1 cellular context compared by ENCODE assay signal in genomic region chr10:50600831-50601466, GRCh38.
TF ChIP-seq lines count a peak whose summit lies in the region.

No MANE protein-coding gene starts in this region.

TF ChIP-seq in IMR-90, 13 proteins besides CTCF, POLR2A, EP300 and RAD21:
- TF ChIP-seq SMC3 (IDR thresholded peaks at IDR 0.05; ENCODE audit: low read depth, low read length) (no peak), NFE2L2 (IDR thresholded peaks at IDR 0.05; ENCODE audit: low read depth, low read length) (no peak), BHLHE40 (IDR thresholded peaks at IDR 0.05; ENCODE audit: low read depth, low read length) (no peak), USF2 (IDR thresholded peaks at IDR 0.05; ENCODE audit: low read depth, low read length) (no peak), MAZ (IDR thresholded peaks at IDR 0.05; ENCODE audit: borderline replicate concordance, low read depth, low read length) (no peak), CHD1 (IDR thresholded peaks at IDR 0.05; ENCODE audit: low read depth, low read length) (no peak), RCOR1 (IDR thresholded peaks at IDR 0.05; ENCODE audit: insufficient replicate concordance, low read length) (no peak), RFX5 (IDR thresholded peaks at IDR 0.05; ENCODE audit: low read depth, low read length) (no peak), FOS (IDR thresholded peaks at IDR 0.05; ENCODE audit: low read depth, low read length) (no peak), CEBPB (IDR thresholded peaks at IDR 0.05; ENCODE audit: low read depth, low read length) (no peak), ELK1 (IDR thresholded peaks at IDR 0.05; ENCODE audit: borderline replicate concordance, low read depth, low read length) (no peak)
